In the genomic region with DNA sequence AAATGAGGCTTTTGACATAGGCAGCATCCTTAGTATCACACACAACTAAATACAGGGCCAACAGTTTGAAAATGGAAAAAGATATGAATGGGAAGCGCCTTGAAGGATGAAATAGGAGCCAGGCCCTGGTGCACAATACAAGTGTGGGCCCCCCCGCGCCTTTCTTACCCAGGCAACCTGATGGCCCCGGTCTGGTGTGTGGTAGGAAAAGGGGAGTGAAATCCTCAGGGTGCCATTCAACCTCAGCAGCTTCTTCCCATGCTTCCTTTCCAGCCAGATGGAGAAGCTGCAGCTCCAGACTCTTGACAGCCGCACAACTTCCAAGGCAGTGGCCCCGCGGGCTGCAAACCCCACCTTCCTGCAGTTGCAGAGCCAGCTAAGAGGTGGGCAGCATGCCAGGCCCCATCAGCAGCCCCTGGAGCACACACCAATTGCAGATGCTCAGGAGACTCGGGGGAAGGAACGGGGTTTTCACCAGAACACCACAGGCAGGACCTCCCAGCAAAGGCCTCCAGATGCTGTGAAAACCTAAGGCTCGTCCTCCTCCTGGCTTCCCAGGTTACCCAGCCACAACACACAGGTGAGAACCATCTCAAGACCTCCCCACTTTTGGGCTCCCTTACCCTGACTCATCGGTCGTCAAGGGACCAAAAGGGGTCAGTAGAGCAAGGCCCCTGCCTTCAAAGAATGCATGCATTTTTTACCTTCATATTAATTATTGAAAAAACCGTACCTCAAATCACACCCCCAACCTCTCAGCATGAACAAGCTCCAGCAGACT, we compare ENCODE assay signal across 18 cellular contexts.
A peak's percentile ranks its signal among the peaks of the same experiment; 100 is the strongest.
DNase-seq lines count a peak whose midpoint lies in the region; ATAC-seq and TF ChIP-seq lines count a peak whose summit lies in the region.
"Had no signal": no experiment of that assay in that cellular context is flagged by ENCODE, and none has a peak within 500 bp of the region (broad histone marks: within the 10 kb centered on the region; RNA-seq: fewer than 3 reads in every experiment).

No MANE protein-coding gene starts in this region.

- H3K27me3 ChIP-seq in DND-41 (ENCODE audit: insufficient read depth, low read length, poor library complexity) (no peaks in the 10 kb centered on the region), neural progenitor cell (no peaks in the 10 kb centered on the region)
- H3K27me3 ChIP-seq: ascending aorta, colonic mucosa, transverse colon had no signal

- H3K9me3 ChIP-seq in DND-41 (ENCODE audit: insufficient read depth, low read length, severe bottlenecking) = no peaks in the 10 kb centered on the region
- H3K9me3 ChIP-seq in neural progenitor cell (ENCODE audit: low read depth) = no peaks in the 10 kb centered on the region
- H3K9me3 ChIP-seq: ascending aorta, colonic mucosa, transverse colon had no signal

- ATAC-seq in DND-41 (ENCODE audit: insufficient read depth, low read depth) = peak; percentile 83
- ATAC-seq in GM19395 (IDR thresholded peaks at IDR 0.05; ENCODE audit: unreplicated experiment) = no peak
- ATAC-seq: stimulated activated memory B cell treated with anti-CD40 and anti-IgM and Interleukin-4, amounts not matched to agents 10 μg/mL and 1 μg/mL and 100 μg/mL, for 72 hours had no signal

- peak overlapping the region; percentile 35; the same call in 1 of the 2 replicates for H2AFZ ChIP-seq in DND-41 (ENCODE audit: low read depth, low read length)
- no peak overlapping the region for H2AFZ ChIP-seq in neural progenitor cell (replicated peaks)

- peak overlapping the region; percentile 65 for H3K27ac ChIP-seq in DND-41 (ENCODE audit: low read length)
- no peak overlapping the region for H3K27ac ChIP-seq in neural progenitor cell
- H3K27ac ChIP-seq: ascending aorta, colonic mucosa had no signal

- peak overlapping the region in 4 of 5 experiments; percentile 41 to 67 (median 59) for H3K4me3 Mint-ChIP-seq in brain
- peak overlapping the region; percentile 62 for H3K4me3 Mint-ChIP-seq in neural progenitor cell
- H3K4me3 Mint-ChIP-seq: CD14-positive monocyte; H9; immature natural killer cell; stimulated activated memory B cell treated with anti-CD40 and anti-IgM and Interleukin-4, amounts not matched to agents 10 μg/mL and 1 μg/mL and 100 μg/mL, for 72 hours had no signal

- TF ChIP-seq CTCF in DND-41 (IDR thresholded peaks at IDR 0.05; ENCODE audit: borderline replicate concordance, extremely low read depth, low read length, poor library complexity, severe bottlenecking) (no peak), brain (conservative IDR thresholded peaks at IDR 0.05) (no peak), neural progenitor cell (IDR thresholded peaks at IDR 0.05) (no peak)

- no peaks in the 10 kb centered on the region for H3K79me2 ChIP-seq in DND-41 (ENCODE audit: insufficient read depth, low read length)
- H3K79me2 ChIP-seq in neural progenitor cell (ENCODE audit: low read depth) = no peaks in the 10 kb centered on the region

- DNase-seq in DND-41 (peak; percentile 81), NCI-H1105 treated with DMSO at 0.1 percent for 48 hours (lab: John Stamatoyannopoulos, UW) (peak; percentile 70), neural progenitor cell (ENCODE audit: low spot score) (no peak), kidney tubule cell (ENCODE audit: low spot score) (no peak), NCI-H1048 (lab: John Stamatoyannopoulos, UW) (no peak), NCI-H226 (no peak)
- DNase-seq: activated gamma-delta T cell treated with Interleukin-2 at 50 U/mL for 16 hours, colonic mucosa, H9, immature natural killer cell, MM.1S, NCI-H510A treated with DMSO at 0.1 percent for 48 hours, transverse colon had no signal

- H3F3A ChIP-seq in neural progenitor cell (ENCODE audit: low read depth) = no peaks in the 10 kb centered on the region

- peaks cover 62% of the 10 kb centered on the region for H3K4me1 ChIP-seq in DND-41 (ENCODE audit: insufficient read depth, low read length)
- H3K4me1 ChIP-seq in neural progenitor cell = peaks cover 33% of the 10 kb centered on the region
- H3K4me1 ChIP-seq: ascending aorta, colonic mucosa had no signal

- peak overlapping the region in 4 of 5 experiments; percentile 37 to 87 (median 66) for H3K27ac Mint-ChIP-seq in brain
- H3K27ac Mint-ChIP-seq in neural progenitor cell = no peak overlapping the region
- H3K27ac Mint-ChIP-seq: CD14-positive monocyte; immature natural killer cell; stimulated activated memory B cell treated with anti-CD40 and anti-IgM and Interleukin-4, amounts not matched to agents 10 μg/mL and 1 μg/mL and 100 μg/mL, for 72 hours had no signal

- H3K4me2 ChIP-seq in DND-41 (ENCODE audit: insufficient read depth, low read length) = peak overlapping the region; percentile 28
- no peak overlapping the region for H3K4me2 ChIP-seq in neural progenitor cell

- no peaks in the 10 kb centered on the region for H3K36me3 Mint-ChIP-seq in brain
- H3K36me3 Mint-ChIP-seq in neural progenitor cell = no peaks in the 10 kb centered on the region
- H3K36me3 Mint-ChIP-seq: CD14-positive monocyte; immature natural killer cell; stimulated activated memory B cell treated with anti-CD40 and anti-IgM and Interleukin-4, amounts not matched to agents 10 μg/mL and 1 μg/mL and 100 μg/mL, for 72 hours had no signal

- H3K36me3 ChIP-seq in DND-41 (ENCODE audit: insufficient read depth, low read length) = no peaks in the 10 kb centered on the region
- H3K36me3 ChIP-seq in neural progenitor cell = no peaks in the 10 kb centered on the region
- H3K36me3 ChIP-seq: ascending aorta, colonic mucosa, transverse colon had no signal

- H3K9me3 Mint-ChIP-seq in brain = peaks cover 0 to 2% (median 0%) of the 10 kb centered on the region in 5 experiments
- H3K9me3 Mint-ChIP-seq in neural progenitor cell = no peaks in the 10 kb centered on the region
- H3K9me3 Mint-ChIP-seq: H9; immature natural killer cell; stimulated activated memory B cell treated with anti-CD40 and anti-IgM and Interleukin-4, amounts not matched to agents 10 μg/mL and 1 μg/mL and 100 μg/mL, for 72 hours had no signal

- H3K27me3 Mint-ChIP-seq in brain = peaks cover 17% of the 10 kb centered on the region
- peaks cover 30% of the 10 kb centered on the region for H3K27me3 Mint-ChIP-seq in neural progenitor cell (ENCODE audit: insufficient read depth, low read depth)

- no peak overlapping the region for H3K4me3 ChIP-seq in DND-41 (ENCODE audit: low read depth in 1 of 2, low read length in 2 of 2)
- no peak overlapping the region for H3K4me3 ChIP-seq in neural progenitor cell
- H3K4me3 ChIP-seq: ascending aorta, colonic mucosa, transverse colon had no signal

- H3K9ac ChIP-seq in DND-41 (ENCODE audit: low read depth, low read length) = no peak overlapping the region; the same call in 1 of the 2 replicates
- no peak overlapping the region for H3K9ac ChIP-seq in neural progenitor cell

- no peaks in the 10 kb centered on the region for H4K20me1 ChIP-seq in DND-41 (ENCODE audit: insufficient read depth, low read length)
- H4K20me1 ChIP-seq in neural progenitor cell (ENCODE audit: low read depth) = no peaks in the 10 kb centered on the region

- peaks cover 44% of the 10 kb centered on the region for H3K4me1 Mint-ChIP-seq in brain
- peaks cover 36% of the 10 kb centered on the region for H3K4me1 Mint-ChIP-seq in neural progenitor cell
- H3K4me1 Mint-ChIP-seq: stimulated activated memory B cell treated with anti-CD40 and anti-IgM and Interleukin-4, amounts not matched to agents 10 μg/mL and 1 μg/mL and 100 μg/mL, for 72 hours had no signal

Comparison
In these comparisons a context has a peak if more than half of its experiments do, and no peak if none do; other contexts are left out.
1. DNase-seq: peak in DND-41 (single experiment) and NCI-H1105 treated with DMSO at 0.1 percent for 48 hours (single experiment); none in neural progenitor cell (single experiment), kidney tubule cell (single experiment), NCI-H1048 (single experiment) and NCI-H226 (single experiment).